ENCODE assay signal across 18 cellular contexts in genomic region chr22:35863432-35863831, GRCh38.
DNase-seq lines count a peak whose midpoint lies in the region; ATAC-seq and TF ChIP-seq lines count a peak whose summit lies in the region.
"Had no signal": no experiment of that assay in that cellular context is flagged by ENCODE, and none has a peak within 500 bp of the region (broad histone marks: within the 10 kb centered on the region; RNA-seq: fewer than 3 reads in every experiment).

No MANE protein-coding gene starts in this region.

- H3K27ac Mint-ChIP-seq in WTC11, result no peak overlapping the region
- H3K27ac Mint-ChIP-seq: activated CD8-positive, alpha-beta memory T cell treated with anti-CD3 and anti-CD28 coated beads, Interleukin-2, amount 10 ng/mL, durations not matched to agents 7 days and 5 days; activated naive CD8-positive, alpha-beta T cell treated with anti-CD3 and anti-CD28 coated beads for 36 hours; CD14-positive monocyte; dendritic cell treated with granulocyte-macrophage colony-stimulating factor and Interleukin-4, amounts not matched to agents 40 ng/mL and 50 ng/mL, for 4 days had no signal

- H3K4me3 ChIP-seq in OCI-LY7 (ENCODE audit: low read depth, low read length, poor library complexity, severe bottlenecking), result peak overlapping the region; percentile 3
- no peak overlapping the region for H3K4me3 ChIP-seq in mucosa of descending colon
- no peak overlapping the region for H3K4me3 ChIP-seq in ascending aorta
- H3K4me3 ChIP-seq: body of pancreas had no signal

- intact Hi-C loops in Right ventricle myocardium superior (cut with DNase I) (no loop called here), cardiac septum (cut with DNase I) (no loop called here), OCI-LY7 (cut with micrococcal nuclease; ENCODE audit: unreplicated experiment) (loop anchor here (10.0 kb wide), 1 partner anchor 151 kb away; no protein-coding TSS in a partner anchor), mucosa of descending colon (cut with DNase I, micrococcal nuclease) (no loop called here), ascending aorta (cut with DNase I) (no loop called here)

- H2AFZ ChIP-seq in OCI-LY7 (ENCODE audit: low read length), result no peak overlapping the region

- H3K27ac ChIP-seq in OCI-LY7 (ENCODE audit: low read depth, low read length, poor library complexity, severe bottlenecking), result peak overlapping the region; percentile 99
- no peak overlapping the region for H3K27ac ChIP-seq in ascending aorta
- H3K27ac ChIP-seq: body of pancreas had no signal

- DNase-seq in Right ventricle myocardium superior (no peak), cardiac septum (ENCODE audit: low spot score) (no peak), OCI-LY7 (ENCODE audit: low spot score) (peak; percentile 37), kidney tubule cell (ENCODE audit: low spot score) (peak; percentile 19), mucosa of descending colon (no peak), WTC11 (ENCODE audit: low spot score) (no peak), ascending aorta (ENCODE audit: low spot score in 2 of 2) (no peak)
- DNase-seq: activated CD4-positive, alpha-beta T cell treated with anti-CD3 and anti-CD28 coated beads for 48 hours; activated CD8-positive, alpha-beta memory T cell treated with anti-CD3 and anti-CD28 coated beads, Interleukin-2, amount 10 ng/mL, durations not matched to agents 7 days and 5 days; activated naive CD8-positive, alpha-beta T cell treated with anti-CD3 and anti-CD28 coated beads for 36 hours; body of pancreas; kidney; NCI-H2029; NCI-H526 treated with DMSO at 0.1 percent for 48 hours had no signal

- no peaks in the 10 kb centered on the region for H3K9me2 ChIP-seq in OCI-LY7 (ENCODE audit: insufficient read depth, low read length)

- peaks cover 92% of the 10 kb centered on the region for H3K79me2 ChIP-seq in OCI-LY7 (ENCODE audit: insufficient read depth, low read depth, low read length)

- no peaks in the 10 kb centered on the region for H3K27me3 ChIP-seq in ascending aorta
- H3K27me3 ChIP-seq: body of pancreas had no signal

- ATAC-seq in Right ventricle myocardium superior (ENCODE audit: poor library complexity), result peak; percentile 17
- no peak for ATAC-seq in mucosa of descending colon
- no peak; the same call in 1 of the 2 replicates for ATAC-seq in WTC11
- no peak for ATAC-seq in HG03175 (IDR thresholded peaks at IDR 0.05; ENCODE audit: unreplicated experiment)
- ATAC-seq: activated CD8-positive, alpha-beta memory T cell treated with anti-CD3 and anti-CD28 coated beads, Interleukin-2, amount 10 ng/mL, durations not matched to agents 7 days and 5 days; body of pancreas; Panc1 had no signal

- no peaks in the 10 kb centered on the region for H3K36me3 Mint-ChIP-seq in WTC11
- H3K36me3 Mint-ChIP-seq: activated CD8-positive, alpha-beta memory T cell treated with anti-CD3 and anti-CD28 coated beads, Interleukin-2, amount 10 ng/mL, durations not matched to agents 7 days and 5 days; activated naive CD8-positive, alpha-beta T cell treated with anti-CD3 and anti-CD28 coated beads for 36 hours; CD14-positive monocyte had no signal

- no peak for TF ChIP-seq CTCF in OCI-LY7 (conservative IDR thresholded peaks at IDR 0.05; ENCODE audit: low read length)
- no peak for TF ChIP-seq CTCF in mucosa of descending colon (IDR thresholded peaks at IDR 0.05)
- no peak for TF ChIP-seq CTCF in WTC11 (IDR thresholded peaks at IDR 0.05)
- no peak for TF ChIP-seq CTCF in ascending aorta (IDR thresholded peaks at IDR 0.05)

- H3K36me3 ChIP-seq in OCI-LY7 (ENCODE audit: insufficient read depth, low read length) (peaks cover 8% of the 10 kb centered on the region), mucosa of descending colon (ENCODE audit: low read depth) (no peaks in the 10 kb centered on the region), ascending aorta (no peaks in the 10 kb centered on the region)

- H3K4me1 Mint-ChIP-seq in WTC11, result peaks cover 51% of the 10 kb centered on the region
- H3K4me1 Mint-ChIP-seq: activated CD8-positive, alpha-beta memory T cell treated with anti-CD3 and anti-CD28 coated beads, Interleukin-2, amount 10 ng/mL, durations not matched to agents 7 days and 5 days; activated naive CD8-positive, alpha-beta T cell treated with anti-CD3 and anti-CD28 coated beads for 36 hours; CD14-positive monocyte had no signal

- CTCF ChIA-PET in OCI-LY7 (lab: Charles Lee; ENCODE audit: unreplicated experiment), result no interaction called here
- CTCF ChIA-PET in WTC11 (lab: Charles Lee), result interaction anchor here (1.0 to 1.6 kb wide), 2 partner anchors 179 to 202 kb away, joined by 4 read pairs; no protein-coding TSS in a partner anchor

- peaks cover 9% of the 10 kb centered on the region; the same call in 1 of the 2 replicates for H3K9me3 Mint-ChIP-seq in WTC11
- H3K9me3 Mint-ChIP-seq: activated naive CD8-positive, alpha-beta T cell treated with anti-CD3 and anti-CD28 coated beads for 36 hours; dendritic cell treated with granulocyte-macrophage colony-stimulating factor and Interleukin-4, amounts not matched to agents 40 ng/mL and 50 ng/mL, for 4 days had no signal

- H3K4me2 ChIP-seq in OCI-LY7 (ENCODE audit: low read length), result peak overlapping the region; percentile 54

- H4K20me1 ChIP-seq in OCI-LY7 (ENCODE audit: insufficient read depth, low read length), result no peaks in the 10 kb centered on the region

- 0 out of 2 replicates have a peak, but pooled peaks cover 4% of the 10 kb centered on the region for H3K9me3 ChIP-seq in OCI-LY7 (ENCODE audit: low read length)
- no peaks in the 10 kb centered on the region for H3K9me3 ChIP-seq in mucosa of descending colon
- H3K9me3 ChIP-seq in ascending aorta, result no peaks in the 10 kb centered on the region
- H3K9me3 ChIP-seq: body of pancreas had no signal

- POLR2A ChIA-PET in OCI-LY7 (lab: Charles Lee) (interaction anchor here (0.6 to 2.1 kb wide), 8 partner anchors 9 to 52 kb away, joined by 4 to 8 read pairs (median 5); no protein-coding TSS in a partner anchor), WTC11 (lab: Charles Lee) (interaction anchor here (0.6 kb wide), 1 partner anchor 237 kb away, joined by 4 read pairs; no protein-coding TSS in a partner anchor)

- BruUV-seq in OCI-LY7 (replicated peaks; lab: Mats Ljungman, UMichigan), result no TSS peak

- H3K27me3 Mint-ChIP-seq in WTC11 (ENCODE audit: low read depth), result no peaks in the 10 kb centered on the region
- H3K27me3 Mint-ChIP-seq: activated naive CD8-positive, alpha-beta T cell treated with anti-CD3 and anti-CD28 coated beads for 36 hours; dendritic cell treated with granulocyte-macrophage colony-stimulating factor and Interleukin-4, amounts not matched to agents 40 ng/mL and 50 ng/mL, for 4 days had no signal

- H3K4me1 ChIP-seq in OCI-LY7 (ENCODE audit: insufficient read depth, low read length, poor library complexity, severe bottlenecking) (peaks cover 100% of the 10 kb centered on the region), mucosa of descending colon (ENCODE audit: low read depth) (no peaks in the 10 kb centered on the region), ascending aorta (peaks cover 0 to 19% of the 10 kb centered on the region in 2 donors)

- H3K4me3 Mint-ChIP-seq in WTC11, result no peak overlapping the region
- H3K4me3 Mint-ChIP-seq: activated CD8-positive, alpha-beta memory T cell treated with anti-CD3 and anti-CD28 coated beads, Interleukin-2, amount 10 ng/mL, durations not matched to agents 7 days and 5 days; activated naive CD8-positive, alpha-beta T cell treated with anti-CD3 and anti-CD28 coated beads for 36 hours; CD14-positive monocyte; dendritic cell treated with granulocyte-macrophage colony-stimulating factor and Interleukin-4, amounts not matched to agents 40 ng/mL and 50 ng/mL, for 4 days had no signal

TF ChIP-seq in WTC11, 78 proteins besides CTCF, POLR2A, EP300 and RAD21:
- TF ChIP-seq JAZF1 (CRISPR knock-in tag; IDR thresholded peaks at IDR 0.05) (no peak), FOXJ3 (CRISPR knock-in tag; IDR thresholded peaks at IDR 0.05; ENCODE audit: borderline replicate concordance) (no peak), ATF1 (CRISPR knock-in tag; IDR thresholded peaks at IDR 0.05) (no peak)

Comparison
In these comparisons a context has a peak if more than half of its experiments do, and no peak if none do; other contexts are left out.
1. DNase-seq: peak in OCI-LY7 (single experiment) and kidney tubule cell (single experiment); none in Right ventricle myocardium superior (single experiment), cardiac septum (single experiment), mucosa of descending colon (0 of 3), WTC11 (single experiment) and ascending aorta (0 of 2).